12 cellular contexts compared by ENCODE assay signal in the genomic region with DNA sequence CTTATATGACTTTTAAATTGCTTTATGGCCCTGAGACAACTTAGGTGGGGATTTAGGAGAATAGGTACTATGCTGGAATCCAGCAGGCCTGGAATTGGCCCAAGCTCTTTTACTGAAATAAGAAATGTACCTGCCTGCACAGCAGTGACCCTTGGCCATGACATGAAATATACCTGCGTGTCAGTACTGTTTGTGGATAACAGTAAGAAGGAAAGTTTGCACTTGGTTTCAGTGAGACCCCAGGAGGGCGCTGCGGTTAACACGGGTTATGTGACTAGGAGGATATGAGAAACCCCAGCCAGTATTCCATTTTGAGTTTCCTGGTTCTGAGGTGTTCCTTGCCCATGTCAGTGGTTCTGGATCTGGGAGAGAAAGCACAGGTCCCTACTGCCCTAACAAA. TPM values are rescaled to one million over a fixed set of nuclear protein-coding genes. Genes with fewer than 3 reads are reported as not detected.
A peak's percentile ranks its signal among the peaks of the same experiment; 100 is the strongest.
DNase-seq lines count a peak whose midpoint lies in the region; ATAC-seq and TF ChIP-seq lines count a peak whose summit lies in the region.
"Had no signal": no experiment of that assay in that cellular context is flagged by ENCODE, and none has a peak within 500 bp of the region (broad histone marks: within the 10 kb centered on the region; RNA-seq: fewer than 3 reads in every experiment).

No MANE protein-coding gene starts in this region.

- H3K27me3 Mint-ChIP-seq in activated T-cell treated with anti-CD3 and anti-CD28 coated beads, Interleukin-2, amount 50 U/mL, for 4 hours (ENCODE audit: low read depth): no peaks in the 10 kb centered on the region

- H3K4me3 Mint-ChIP-seq in activated T-cell treated with anti-CD3 and anti-CD28 coated beads, Interleukin-2, amount 50 U/mL, for 4 hours: peak overlapping the region; percentile 84

- no peaks in the 10 kb centered on the region for H3K9me3 Mint-ChIP-seq in activated T-cell treated with anti-CD3 and anti-CD28 coated beads, Interleukin-2, amount 50 U/mL, for 4 hours

- no peaks in the 10 kb centered on the region for H3K36me3 Mint-ChIP-seq in activated T-cell treated with anti-CD3 and anti-CD28 coated beads, Interleukin-2, amount 50 U/mL, for 4 hours (ENCODE audit: insufficient read depth)

- intact Hi-C loops in spleen (cut with DNase I; ENCODE audit: low total_unique reads): no loop called here

- H3K4me3 ChIP-seq in spleen: no peak overlapping the region
- H3K4me3 ChIP-seq: MG63 had no signal

- no peaks in the 10 kb centered on the region for H3K9me3 ChIP-seq in spleen
- H3K9me3 ChIP-seq: MG63 had no signal

- 34 to 70% (median 66%) methylated on average over 3 to 4 of the region's 4 CpGs for WGBS in spleen, 5 donors

- H3K4me1 ChIP-seq in spleen: peaks cover 17 to 90% (median 73%) of the 10 kb centered on the region in 6 donors

- no peak for TF ChIP-seq POLR2A in spleen (IDR thresholded peaks at IDR 0.05)

- H3K27me3 ChIP-seq in spleen (replicated peaks in 1 of 7): no peaks in the 10 kb centered on the region
- H3K27me3 ChIP-seq: MG63 had no signal

- peak; percentile 35 for ATAC-seq in HG02798 (IDR thresholded peaks at IDR 0.05; ENCODE audit: poor library complexity, unreplicated experiment)
- peak in 1 of 2 donors; percentile 11 for ATAC-seq in activated T-cell treated with anti-CD3 and anti-CD28 coated beads, Interleukin-2, amount 50 U/mL, for 4 hours

- no peaks in the 10 kb centered on the region for H3K36me3 ChIP-seq in spleen
- H3K36me3 ChIP-seq: MG63 had no signal

- peaks cover 84% of the 10 kb centered on the region for H3K4me1 Mint-ChIP-seq in activated T-cell treated with anti-CD3 and anti-CD28 coated beads, Interleukin-2, amount 50 U/mL, for 4 hours (ENCODE audit: low read depth)

- no peak for TF ChIP-seq CTCF in spleen (IDR thresholded peaks at IDR 0.05 in 8 of 11, conservative IDR thresholded peaks at IDR 0.05 in 3 of 11)

- peak overlapping the region in 6 of 8 donors; percentile 13 to 98 (median 76) for H3K27ac ChIP-seq in spleen
- H3K27ac ChIP-seq: 22Rv1 had no signal

- DNase-seq in NK-92 treated with Interleukin-12 subunit alpha and Interleukin-12 subunit beta, amount 100 ng/mL, for 24 hours (lab: John Stamatoyannopoulos, UW): peak; percentile 30
- DNase-seq in NK-92 (lab: John Stamatoyannopoulos, UW; ENCODE audit: unreplicated experiment) (no peak), spleen (peak; percentile 60), SK-N-DZ (ENCODE audit: low spot score) (no peak), globus pallidus (ENCODE audit: low spot score) (no peak), iPS-NIHi11 (ENCODE audit: low spot score) (no peak)
- DNase-seq in activated T-cell treated with anti-CD3 and anti-CD28 coated beads, Interleukin-2, amount 50 U/mL, for 4 hours: no peak
- DNase-seq: kidney glomerular epithelial cell, MG63, retina had no signal

RNA-seq across cellular contexts. Expression of gene MTM1, which starts 5.3 kb away (rescaled TPM):
- 10 to 100 TPM; 14.9 to 17.2 (median 15.4) TPM for total RNA-seq in activated T-cell treated with anti-CD3 and anti-CD28 coated beads, Interleukin-2, amount 50 U/mL, for 4 hours
- total RNA-seq in spleen: 10 to 100 TPM; 24.9 to 39.5 (median 27.1) TPM
- 1 to 10 TPM; 6.3 to 9.8 (median 7.0) TPM for polyA plus RNA-seq in spleen
- polyA plus RNA-seq in SK-N-DZ (2014; cell fraction: cytosol; rRNA removed): 3.4 and 8.2 TPM in 2 replicates
- polyA plus RNA-seq in SK-N-DZ (2014; cell fraction: nucleus; rRNA removed): 2.3 and 2.5 TPM in 2 replicates

Comparison
In these comparisons a context has a peak if more than half of its experiments do, and no peak if none do; other contexts are left out.
1. DNase-seq: peak in NK-92 treated with Interleukin-12 subunit alpha and Interleukin-12 subunit beta, amount 100 ng/mL, for 24 hours (single experiment) and spleen (single experiment); none in NK-92 (single experiment), activated T-cell treated with anti-CD3 and anti-CD28 coated beads, Interleukin-2, amount 50 U/mL, for 4 hours (single experiment), SK-N-DZ (single experiment), globus pallidus (single experiment) and iPS-NIHi11 (single experiment).